Comparison of ENCODE assay signal across 25 cellular contexts in the genomic region with DNA sequence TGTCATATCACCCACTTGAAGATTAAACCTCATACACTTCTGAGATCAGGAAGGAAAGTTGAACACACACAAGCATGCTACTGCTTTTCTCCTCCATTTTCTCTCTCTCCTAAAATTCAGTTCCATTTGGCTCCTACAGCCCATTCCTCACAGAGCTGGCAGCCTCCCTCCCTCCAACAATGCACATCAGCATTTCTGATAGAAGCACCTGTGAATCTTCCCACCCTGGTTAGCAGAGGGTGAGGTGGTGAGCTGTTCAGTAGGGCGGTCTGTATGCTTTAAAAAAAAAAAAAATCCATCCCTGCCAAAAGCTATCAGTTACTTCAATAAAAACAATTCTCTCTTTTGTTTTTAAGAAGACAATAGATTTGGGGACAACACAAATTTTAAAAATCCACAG.
"Had no signal": no experiment of that assay in that cellular context is flagged by ENCODE, and none has a peak within 500 bp of the region (broad histone marks: within the 10 kb centered on the region; RNA-seq: fewer than 3 reads in every experiment).

No MANE protein-coding gene starts in this region.

- H3K4me3 ChIP-seq: colonic mucosa, gastroesophageal sphincter, heart right ventricle, left lung, lower lobe of right lung, mucosa of descending colon had no signal

- H3K27me3 ChIP-seq: colonic mucosa, foreskin keratinocyte, gastroesophageal sphincter, left lung had no signal

- FAIRE-seq: endometrium, frontal cortex, islet of Langerhans, keratinocyte had no signal

- H3K9me3 ChIP-seq: colonic mucosa, lower lobe of right lung, mucosa of descending colon had no signal

- H3K36me3 ChIP-seq: colonic mucosa, gastroesophageal sphincter, heart right ventricle, left lung, lower lobe of right lung had no signal

- H3K27ac ChIP-seq: colonic mucosa, epithelial cell of prostate, foreskin keratinocyte, gastroesophageal sphincter, heart right ventricle, left lung, lower lobe of right lung had no signal

- ATAC-seq: effector memory CD8-positive, alpha-beta T cell; esophagus mucosa; foreskin keratinocyte; gastroesophageal sphincter; heart right ventricle; left cardiac atrium; left lung; left ventricle myocardium superior; lower lobe of right lung; mucosa of descending colon had no signal

- DNase-seq: colonic mucosa; cortex of kidney; effector CD8-positive, alpha-beta T cell; effector memory CD8-positive, alpha-beta T cell; endodermal cell; erythroblast; foreskin keratinocyte; glutamatergic neuron; head of caudate nucleus; heart right ventricle; hippocampal formation; left cardiac atrium; left lung; left ventricle myocardium superior; lower lobe of right lung; mesenchymal stem cell; mucosa of descending colon; naive B cell had no signal

- H3K4me1 ChIP-seq: colonic mucosa, foreskin keratinocyte, gastroesophageal sphincter, heart right ventricle, left lung, lower lobe of right lung had no signal
